24 cellular contexts compared by ENCODE assay signal in the genomic region with DNA sequence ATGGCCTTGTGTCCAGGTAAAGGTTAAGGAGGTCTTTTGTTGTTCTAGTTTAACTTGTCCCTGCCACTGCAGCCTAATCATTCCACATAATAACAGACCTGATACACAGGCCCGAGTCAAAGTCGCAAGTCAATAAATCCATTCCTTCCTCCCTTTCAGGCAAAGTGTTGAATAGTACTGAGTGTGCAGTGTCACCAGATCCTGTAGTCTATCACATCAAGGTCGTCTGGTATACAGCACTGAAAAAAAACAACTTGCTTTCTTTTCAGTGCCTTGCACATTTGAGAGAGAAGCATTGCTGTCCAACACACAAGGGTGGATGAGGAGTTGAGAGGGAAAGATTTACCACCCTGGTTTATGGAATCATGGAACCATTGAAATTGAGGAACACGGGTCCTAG.
"Had no signal": no experiment of that assay in that cellular context is flagged by ENCODE, and none has a peak within 500 bp of the region (broad histone marks: within the 10 kb centered on the region; RNA-seq: fewer than 3 reads in every experiment).

No MANE protein-coding gene starts in this region.

- H3K36me3 Mint-ChIP-seq: naive thymus-derived CD4-positive, alpha-beta T cell; natural killer cell treated with Interleukin-12 subunit alpha and Interleukin-12 subunit beta and Interleukin-15 and Interleukin-18, amount 100 ng/mL, for 72 hours; stimulated activated memory B cell treated with anti-CD40 and anti-IgM and Interleukin-4, amounts not matched to agents 10 μg/mL and 1 μg/mL and 100 μg/mL, for 72 hours; type B pancreatic cell had no signal

- H3K9me3 Mint-ChIP-seq: naive thymus-derived CD4-positive, alpha-beta T cell; natural killer cell treated with Interleukin-12 subunit alpha and Interleukin-12 subunit beta and Interleukin-15 and Interleukin-18, amount 100 ng/mL, for 72 hours; neural crest cell; stimulated activated memory B cell treated with anti-CD40 and anti-IgM and Interleukin-4, amounts not matched to agents 10 μg/mL and 1 μg/mL and 100 μg/mL, for 72 hours; stimulated activated naive CD8-positive, alpha-beta T cell treated with anti-CD3 and anti-CD28 coated beads, Interleukin-15, amount 100 ng/mL, for 72 hours; type B pancreatic cell had no signal

- H3K4me1 Mint-ChIP-seq: naive thymus-derived CD4-positive, alpha-beta T cell; neural crest cell; stimulated activated memory B cell treated with anti-CD40 and anti-IgM and Interleukin-4, amounts not matched to agents 10 μg/mL and 1 μg/mL and 100 μg/mL, for 72 hours; stimulated activated naive CD8-positive, alpha-beta T cell treated with anti-CD3 and anti-CD28 coated beads, Interleukin-15, amount 100 ng/mL, for 72 hours had no signal

- H3K4me3 ChIP-seq: left lung, lower lobe of right lung, prostate gland, skin epidermis, spleen, tibial nerve, uterus had no signal

- H3K36me3 ChIP-seq: left lung, lower lobe of right lung, prostate gland, spleen, tibial nerve, uterus had no signal

- H3K4me3 Mint-ChIP-seq: naive thymus-derived CD4-positive, alpha-beta T cell; natural killer cell treated with Interleukin-12 subunit alpha and Interleukin-12 subunit beta and Interleukin-15 and Interleukin-18, amount 100 ng/mL, for 72 hours; neural crest cell; stimulated activated memory B cell treated with anti-CD40 and anti-IgM and Interleukin-4, amounts not matched to agents 10 μg/mL and 1 μg/mL and 100 μg/mL, for 72 hours; stimulated activated naive CD8-positive, alpha-beta T cell treated with anti-CD3 and anti-CD28 coated beads, Interleukin-15, amount 100 ng/mL, for 72 hours; type B pancreatic cell had no signal

- H3K27me3 ChIP-seq: left lung, spleen, tibial nerve, uterus had no signal

- DNase-seq: hippocampal formation; kidney glomerular epithelial cell; left cardiac atrium; left lung; lower lobe of right lung; mammary epithelial cell; mesenchymal stem cell; naive thymus-derived CD4-positive, alpha-beta T cell; nucleus accumbens; retina; right cardiac atrium; spleen; stimulated activated CD4-positive, alpha-beta T cell treated with anti-CD3 and anti-CD28 coated beads, Interleukin-4, amount 100 ng/mL, for 24 hours; stimulated activated naive CD4-positive, alpha-beta T cell treated with Interleukin-2 at 50 U/mL for 16 hours; stimulated activated naive CD8-positive, alpha-beta T cell treated with anti-CD3 and anti-CD28 coated beads, Interleukin-15, amount 100 ng/mL, for 72 hours; substantia nigra; uterus had no signal

- H3K27ac Mint-ChIP-seq: naive thymus-derived CD4-positive, alpha-beta T cell; natural killer cell treated with Interleukin-12 subunit alpha and Interleukin-12 subunit beta and Interleukin-15 and Interleukin-18, amount 100 ng/mL, for 72 hours; stimulated activated memory B cell treated with anti-CD40 and anti-IgM and Interleukin-4, amounts not matched to agents 10 μg/mL and 1 μg/mL and 100 μg/mL, for 72 hours; stimulated activated naive CD8-positive, alpha-beta T cell treated with anti-CD3 and anti-CD28 coated beads, Interleukin-15, amount 100 ng/mL, for 72 hours; type B pancreatic cell had no signal

- H3K27me3 Mint-ChIP-seq: naive thymus-derived CD4-positive, alpha-beta T cell; natural killer cell treated with Interleukin-12 subunit alpha and Interleukin-12 subunit beta and Interleukin-15 and Interleukin-18, amount 100 ng/mL, for 72 hours; stimulated activated memory B cell treated with anti-CD40 and anti-IgM and Interleukin-4, amounts not matched to agents 10 μg/mL and 1 μg/mL and 100 μg/mL, for 72 hours; stimulated activated naive CD8-positive, alpha-beta T cell treated with anti-CD3 and anti-CD28 coated beads, Interleukin-15, amount 100 ng/mL, for 72 hours; type B pancreatic cell had no signal

- H3K9me3 ChIP-seq: left lung, lower lobe of right lung, prostate gland, spleen, tibial nerve, uterus had no signal

- H3K27ac ChIP-seq: left lung, lower lobe of right lung, prostate gland, skin epidermis, spleen, tibial nerve, uterus had no signal

- H3K4me1 ChIP-seq: left lung, lower lobe of right lung, prostate gland, spleen, tibial nerve had no signal
